11 cellular contexts compared by ENCODE assay signal in genomic region chr20:33076662-33077398, GRCh38. TPM values are rescaled to one million over a fixed set of nuclear protein-coding genes. Genes with fewer than 3 reads are reported as not detected.
DNase-seq lines count a peak whose midpoint lies in the region; ATAC-seq, FAIRE-seq and TF ChIP-seq lines count a peak whose summit lies in the region.
"Had no signal": no experiment of that assay in that cellular context is flagged by ENCODE, and none has a peak within 500 bp of the region (broad histone marks: within the 10 kb centered on the region; RNA-seq: fewer than 3 reads in every experiment).

No MANE protein-coding gene starts in this region.

- H3K4me1 ChIP-seq in H1 (replicated peaks in 1 of 4; ENCODE audit: control insufficient read depth in 3 of 4, insufficient read depth in 4 of 4, low read length in 3 of 4) (no peaks in the 10 kb centered on the region), tibial nerve (no peaks in the 10 kb centered on the region)
- H3K4me1 ChIP-seq: thyroid gland had no signal

- no peak overlapping the region for H2AFZ ChIP-seq in H1 (ENCODE audit: low read length)

- no peak for FAIRE-seq in H1 (lab: Jason Lieb, UNC)
- FAIRE-seq: TTC549 had no signal

- H3K4me1 Mint-ChIP-seq in activated naive CD4-positive, alpha-beta T cell treated with anti-CD3 and anti-CD28 coated beads, Interleukin-2, amount 50 U/mL, for 24 hours = peaks cover 9% of the 10 kb centered on the region
- no peaks in the 10 kb centered on the region for H3K4me1 Mint-ChIP-seq in natural killer cell treated with Interleukin-12 subunit alpha and Interleukin-12 subunit beta and Interleukin-15 and Interleukin-18, amount 100 ng/mL, for 72 hours (ENCODE audit: low read depth in 2 of 2)

- H3K27ac ChIP-seq in H1 (ENCODE audit: low read depth, low read length) (no peak overlapping the region), tibial nerve (no peak overlapping the region)
- H3K27ac ChIP-seq: thyroid gland had no signal

- DNase-seq in activated naive CD4-positive, alpha-beta T cell treated with anti-CD3 and anti-CD28 coated beads, Interleukin-2, amount 50 U/mL, for 16 hours = no peak
- DNase-seq in NCI-H524 treated with DMSO at 0.1 percent for 48 hours (lab: John Stamatoyannopoulos, UW) (peak; percentile 39), H1 (ENCODE audit: low read depth in 1 of 2, low spot score in 2 of 2) (no peak), tibial nerve (ENCODE audit: low spot score in 2 of 2) (no peak), COLO829 (ENCODE audit: low spot score) (no peak)
- no peak for DNase-seq in activated CD4-positive, CD25-positive, alpha-beta regulatory T cell (lab: John Stamatoyannopoulos, UW)
- no peak for DNase-seq in natural killer cell treated with Interleukin-12 subunit alpha and Interleukin-12 subunit beta and Interleukin-15 and Interleukin-18, amount 100 ng/mL, for 72 hours (ENCODE audit: low spot score)
- DNase-seq: NCI-H1105 had no signal

- no peak overlapping the region for H2BK120ac ChIP-seq in H1 (replicated peaks; ENCODE audit: low read depth, low read length)

- H2BK20ac ChIP-seq in H1 (ENCODE audit: low read length) = no peak overlapping the region

- TF ChIP-seq EP300 in H1 (IDR thresholded peaks at IDR 0.05; ENCODE audit: borderline replicate concordance in 1 of 2, low read depth in 2 of 2, low read length in 2 of 2) = no peak
- TF ChIP-seq EP300 in tibial nerve (IDR thresholded peaks at IDR 0.05) = no peak

- no peak overlapping the region for H2BK12ac ChIP-seq in H1 (ENCODE audit: low read depth, low read length)

- POLR2A ChIA-PET in H1 (lab: Charles Lee; ENCODE audit: partially characterized antibody) = no interaction called here

- H3K27me3 Mint-ChIP-seq in activated naive CD4-positive, alpha-beta T cell treated with anti-CD3 and anti-CD28 coated beads, Interleukin-2, amount 50 U/mL, for 24 hours = no peaks in the 10 kb centered on the region
- H3K27me3 Mint-ChIP-seq in natural killer cell treated with Interleukin-12 subunit alpha and Interleukin-12 subunit beta and Interleukin-15 and Interleukin-18, amount 100 ng/mL, for 72 hours = peaks cover 11 to 22% of the 10 kb centered on the region in 2 donors

- no peak for TF ChIP-seq RAD21 in H1 (IDR thresholded peaks at IDR 0.05 in 1 of 2, conservative IDR thresholded peaks at IDR 0.05 in 1 of 2; ENCODE audit: low read depth in 2 of 2, low read length in 2 of 2)

- no peak overlapping the region for H4K5ac ChIP-seq in H1 (ENCODE audit: insufficient read length, low read depth, low read length)

- H4K91ac ChIP-seq in H1 (replicated peaks; ENCODE audit: insufficient read length, low read length) = no peak overlapping the region

- no peak overlapping the region for H2BK15ac ChIP-seq in H1 (ENCODE audit: low read length)

- no peaks in the 10 kb centered on the region for H3K9me3 Mint-ChIP-seq in activated naive CD4-positive, alpha-beta T cell treated with anti-CD3 and anti-CD28 coated beads, Interleukin-2, amount 50 U/mL, for 24 hours
- H3K9me3 Mint-ChIP-seq in natural killer cell treated with Interleukin-12 subunit alpha and Interleukin-12 subunit beta and Interleukin-15 and Interleukin-18, amount 100 ng/mL, for 72 hours = no peaks in the 10 kb centered on the region

- H3K4me3 ChIP-seq in H1 (ENCODE audit: extremely low read depth in 1 of 4, insufficient read depth in 2 of 4, low read depth in 3 of 4, low read length in 4 of 4) (no peak overlapping the region), tibial nerve (no peak overlapping the region)
- H3K4me3 ChIP-seq: thyroid gland had no signal

- H3K36me3 ChIP-seq in H1 (ENCODE audit: control insufficient read depth in 2 of 4, insufficient read depth in 4 of 4, low read length in 3 of 4) = no peaks in the 10 kb centered on the region
- H3K36me3 ChIP-seq in tibial nerve = no peaks in the 10 kb centered on the region
- H3K36me3 ChIP-seq: thyroid gland had no signal

- no peak overlapping the region for H3K23ac ChIP-seq in H1 (ENCODE audit: insufficient read length)

- H3K27me3 ChIP-seq in H1 (replicated peaks in 1 of 4; ENCODE audit: control insufficient read depth in 3 of 4, extremely low read depth in 1 of 4, insufficient read depth in 3 of 4, low read length in 3 of 4) (no peaks in the 10 kb centered on the region), tibial nerve (no peaks in the 10 kb centered on the region)
- H3K27me3 ChIP-seq: thyroid gland had no signal

- H2AK5ac ChIP-seq in H1 (ENCODE audit: low read depth, low read length) = no peak overlapping the region

- no peak overlapping the region for H2BK5ac ChIP-seq in H1 (ENCODE audit: low read depth, low read length)

- H3K36me3 Mint-ChIP-seq in activated naive CD4-positive, alpha-beta T cell treated with anti-CD3 and anti-CD28 coated beads, Interleukin-2, amount 50 U/mL, for 24 hours = no peaks in the 10 kb centered on the region
- no peaks in the 10 kb centered on the region for H3K36me3 Mint-ChIP-seq in natural killer cell treated with Interleukin-12 subunit alpha and Interleukin-12 subunit beta and Interleukin-15 and Interleukin-18, amount 100 ng/mL, for 72 hours

- H3K9ac ChIP-seq in H1 (replicated peaks in 1 of 4; ENCODE audit: extremely low read depth in 1 of 4, low read depth in 3 of 4, low read length in 3 of 4) = no peak overlapping the region

- 80% methylated on average over 6 of the region's 6 CpGs; no CpG with 5 or more reads in 1 of the 2 experiments for WGBS in H1 (ENCODE audit: extremely low coverage in 1 of 2, insufficient coverage in 1 of 2, insufficient read length in 1 of 2, insufficient replicate concordance in 2 of 2, low coverage in 1 of 2, low lambda C conversion rate in 2 of 2, missing lambda C conversion rate in 1 of 2), 2 experiments
- WGBS in tibial nerve, 2 donors = 60 to 75% methylated on average over 3 to 4 of the region's 6 CpGs

- H3K79me1 ChIP-seq in H1 (ENCODE audit: low read depth, low read length) = no peaks in the 10 kb centered on the region

- H3K79me2 ChIP-seq in H1 (ENCODE audit: control insufficient read depth in 1 of 2, insufficient read depth in 2 of 2, low read length in 2 of 2) = no peaks in the 10 kb centered on the region

- no peak for ATAC-seq in natural killer cell treated with Interleukin-12 subunit alpha and Interleukin-12 subunit beta and Interleukin-15 and Interleukin-18, amount 100 ng/mL, for 72 hours

- H3K9me3 ChIP-seq in H1 (ENCODE audit: insufficient read depth in 2 of 2, low read depth in 1 of 2, low read length in 1 of 2) = no peaks in the 10 kb centered on the region
- H3K9me3 ChIP-seq in tibial nerve = no peaks in the 10 kb centered on the region
- H3K9me3 ChIP-seq: thyroid gland had no signal

- no peak overlapping the region for H3K14ac ChIP-seq in H1 (ENCODE audit: insufficient read length)

- no peak overlapping the region for H3K4me3 Mint-ChIP-seq in activated naive CD4-positive, alpha-beta T cell treated with anti-CD3 and anti-CD28 coated beads, Interleukin-2, amount 50 U/mL, for 24 hours
- H3K4me3 Mint-ChIP-seq in natural killer cell treated with Interleukin-12 subunit alpha and Interleukin-12 subunit beta and Interleukin-15 and Interleukin-18, amount 100 ng/mL, for 72 hours = no peak overlapping the region

- no peak overlapping the region for H3K18ac ChIP-seq in H1 (ENCODE audit: extremely low read depth, low read length)

- H4K8ac ChIP-seq in H1 (ENCODE audit: extremely low read depth, insufficient read depth, low read length) = no peak overlapping the region

- no peak for TF ChIP-seq CTCF in H1 (IDR thresholded peaks at IDR 0.05; ENCODE audit: control extremely low read depth in 1 of 3, insufficient read depth in 1 of 3, low read depth in 1 of 3, low read length in 3 of 3)
- TF ChIP-seq CTCF in tibial nerve (IDR thresholded peaks at IDR 0.05) = peak in 4 of 5 experiments; percentile 9 to 26 (median 12)

- no peak for TF ChIP-seq POLR2A in H1 (IDR thresholded peaks at IDR 0.05; ENCODE audit: control extremely low read depth in 1 of 2, low read depth in 2 of 2, low read length in 2 of 2)
- TF ChIP-seq POLR2A in tibial nerve (IDR thresholded peaks at IDR 0.05) = no peak

- no peak overlapping the region for H3K4me2 ChIP-seq in H1 (ENCODE audit: insufficient read depth in 1 of 2, low read depth in 2 of 2, low read length in 2 of 2)

- peak overlapping the region; percentile 14 for H3K27ac Mint-ChIP-seq in activated naive CD4-positive, alpha-beta T cell treated with anti-CD3 and anti-CD28 coated beads, Interleukin-2, amount 50 U/mL, for 24 hours
- no peak overlapping the region for H3K27ac Mint-ChIP-seq in natural killer cell treated with Interleukin-12 subunit alpha and Interleukin-12 subunit beta and Interleukin-15 and Interleukin-18, amount 100 ng/mL, for 72 hours

- H3K4ac ChIP-seq in H1 (replicated peaks; ENCODE audit: insufficient read length, low read depth, low read length) = no peak overlapping the region

- peaks cover 8% of the 10 kb centered on the region; the same call in 1 of the 2 replicates for H3K23me2 ChIP-seq in H1 (ENCODE audit: low read depth, low read length)

- no peak overlapping the region for H3K56ac ChIP-seq in H1 (replicated peaks; ENCODE audit: insufficient read length, low read depth, low read length)

- CTCF ChIA-PET in H1 (lab: Charles Lee; ENCODE audit: partially characterized antibody) = interaction anchor here (0.9 to 1.5 kb wide), 3 partner anchors 14 to 136 kb away, joined by 3 to 5 read pairs (median 3); no protein-coding TSS in a partner anchor

- H4K20me1 ChIP-seq in H1 (replicated peaks in 1 of 2; ENCODE audit: control insufficient read depth in 1 of 2, insufficient read depth in 2 of 2, low read length in 2 of 2) = peaks cover 0 to 2% of the 10 kb centered on the region in 2 experiments

RNA-seq across cellular contexts. Expression of gene BPIFB4, which starts 2.6 kb away (rescaled TPM):
- total RNA-seq in H1 (2021; fragmentation: NEBNext Ultra II Directional; extraction: Animal tissue kit (Norgen Biotek cat#: 25700)) = not detected in 2 replicates
- 0.17 TPM in 1 of 2 replicates, not detected in the other for polyA plus RNA-seq in H1 (2011; rRNA removed)
- not detected for polyA plus RNA-seq in H1 (2011; cell fraction: cytosol; rRNA removed)
- polyA plus RNA-seq in H1 (2011; cell fraction: nucleus; rRNA removed) = 0.31 TPM
- 0.11 TPM in 1 of 4 replicates, not detected in the others for polyA plus RNA-seq in H1 (2012, experiment 1 of 2)
- polyA plus RNA-seq in H1 (2012, experiment 2 of 2) = not detected
- not detected for polyA plus RNA-seq in H1 (2013, experiment 1 of 2)
- polyA plus RNA-seq in H1 (2013, experiment 2 of 2) = 0.11 TPM
- polyA minus RNA-seq in H1 (2011; rRNA and poly(A)+ RNA removed) = not detected in 2 replicates
- polyA minus RNA-seq in H1 (2011; cell fraction: cytosol; rRNA and poly(A)+ RNA removed) = not detected
- not detected for polyA minus RNA-seq in H1 (2011; cell fraction: nucleus; rRNA and poly(A)+ RNA removed)
- total RNA-seq in tibial nerve = not detected
- not detected for total RNA-seq in natural killer cell treated with Interleukin-12 subunit alpha and Interleukin-12 subunit beta and Interleukin-15 and Interleukin-18, amount 100 ng/mL, for 72 hours
- total RNA-seq: thyroid gland had no signal

RNA-seq across cellular contexts. Expression of gene BPIFB3, which starts 23.1 kb away (rescaled TPM):
- total RNA-seq in H1 (2021; fragmentation: NEBNext Ultra II Directional; extraction: Animal tissue kit (Norgen Biotek cat#: 25700)) = not detected in 2 replicates
- polyA plus RNA-seq in H1 (2011; rRNA removed) = 0.16 TPM in 1 of 2 replicates, not detected in the other
- polyA plus RNA-seq in H1 (2011; cell fraction: cytosol; rRNA removed) = not detected
- polyA plus RNA-seq in H1 (2011; cell fraction: nucleus; rRNA removed) = 0.31 TPM
- polyA plus RNA-seq in H1 (2012, experiment 1 of 2) = not detected in 4 replicates
- polyA plus RNA-seq in H1 (2012, experiment 2 of 2) = not detected
- not detected for polyA plus RNA-seq in H1 (2013, experiment 1 of 2)
- polyA plus RNA-seq in H1 (2013, experiment 2 of 2) = not detected
- not detected in 2 replicates for polyA minus RNA-seq in H1 (2011; rRNA and poly(A)+ RNA removed)
- not detected for polyA minus RNA-seq in H1 (2011; cell fraction: cytosol; rRNA and poly(A)+ RNA removed)
- polyA minus RNA-seq in H1 (2011; cell fraction: nucleus; rRNA and poly(A)+ RNA removed) = not detected
- not detected for total RNA-seq in tibial nerve
- total RNA-seq in natural killer cell treated with Interleukin-12 subunit alpha and Interleukin-12 subunit beta and Interleukin-15 and Interleukin-18, amount 100 ng/mL, for 72 hours = not detected
- total RNA-seq: thyroid gland had no signal

RNA-seq across cellular contexts. Expression of gene BPIFB6, which starts 45.4 kb away (rescaled TPM):
- not detected in 2 replicates for total RNA-seq in H1 (2021; fragmentation: NEBNext Ultra II Directional; extraction: Animal tissue kit (Norgen Biotek cat#: 25700))
- not detected in 2 replicates for polyA plus RNA-seq in H1 (2011; rRNA removed)
- polyA plus RNA-seq in H1 (2011; cell fraction: cytosol; rRNA removed) = not detected
- not detected for polyA plus RNA-seq in H1 (2011; cell fraction: nucleus; rRNA removed)
- not detected in 4 replicates for polyA plus RNA-seq in H1 (2012, experiment 1 of 2)
- not detected for polyA plus RNA-seq in H1 (2012, experiment 2 of 2)
- polyA plus RNA-seq in H1 (2013, experiment 1 of 2) = not detected
- polyA plus RNA-seq in H1 (2013, experiment 2 of 2) = not detected
- polyA minus RNA-seq in H1 (2011; rRNA and poly(A)+ RNA removed) = not detected in 2 replicates
- polyA minus RNA-seq in H1 (2011; cell fraction: cytosol; rRNA and poly(A)+ RNA removed) = not detected
- polyA minus RNA-seq in H1 (2011; cell fraction: nucleus; rRNA and poly(A)+ RNA removed) = not detected
- not detected for total RNA-seq in tibial nerve
- not detected for total RNA-seq in natural killer cell treated with Interleukin-12 subunit alpha and Interleukin-12 subunit beta and Interleukin-15 and Interleukin-18, amount 100 ng/mL, for 72 hours
- total RNA-seq: thyroid gland had no signal

Comparison
In these comparisons a context has a peak if more than half of its experiments do, and no peak if none do; other contexts are left out.
1. CTCF ChIP-seq: peak in tibial nerve (4 of 5); none in H1 (0 of 3).